ENCODE assay signal across 18 cellular contexts in the genomic region with DNA sequence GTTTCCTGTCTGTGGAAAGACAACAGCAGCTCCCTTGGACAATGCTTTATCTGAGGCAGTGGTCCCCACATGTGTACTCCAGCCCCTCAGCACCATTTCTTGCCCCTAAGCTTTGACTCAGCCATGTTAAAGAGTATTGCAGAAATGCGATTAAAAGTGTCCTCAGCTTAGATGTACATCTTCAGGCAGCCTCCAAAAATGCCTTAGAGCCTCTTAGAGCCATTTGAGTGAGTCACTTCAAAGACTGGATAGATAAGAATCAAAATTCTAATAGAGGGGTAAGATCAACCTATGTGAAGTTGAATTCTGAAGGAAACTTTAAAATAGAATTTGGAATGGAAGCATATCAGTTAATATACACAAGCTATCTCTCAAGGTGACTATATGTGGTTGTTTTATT.
DNase-seq lines count a peak whose midpoint lies in the region; ATAC-seq, FAIRE-seq and TF ChIP-seq lines count a peak whose summit lies in the region.
"Had no signal": no experiment of that assay in that cellular context is flagged by ENCODE, and none has a peak within 500 bp of the region (broad histone marks: within the 10 kb centered on the region; RNA-seq: fewer than 3 reads in every experiment).

No MANE protein-coding gene starts in this region.

- H3K4me1 ChIP-seq in endothelial cell of umbilical vein (ENCODE audit: control insufficient read depth, extremely low read depth, insufficient read depth, low read length) = peaks cover 35% of the 10 kb centered on the region

- H3K4me3 ChIP-seq in endothelial cell of umbilical vein (replicated peaks in 1 of 3; ENCODE audit: insufficient read depth in 1 of 3, low read depth in 1 of 3, low read length in 3 of 3) = no peak overlapping the region
- H3K4me3 ChIP-seq: GM23338, PC-9 had no signal

- no peaks in the 10 kb centered on the region for H3K9me1 ChIP-seq in endothelial cell of umbilical vein (replicated peaks; ENCODE audit: control insufficient read depth, extremely low read depth, insufficient read depth, low read length)

- BruUV-seq in endothelial cell of umbilical vein (replicated peaks; lab: Mats Ljungman, UMichigan) = no TSS peak

- H3K27ac ChIP-seq in endothelial cell of umbilical vein (ENCODE audit: insufficient read depth, low read depth, low read length) = no peak overlapping the region
- H3K27ac ChIP-seq: KMS-11, PC-9 had no signal

- POLR2A ChIA-PET in endothelial cell of umbilical vein (lab: Charles Lee) = no interaction called here

- DNase-seq in ELR (ENCODE audit: low read depth) = peak; percentile 72
- DNase-seq in RPMI7951 (ENCODE audit: low read depth) = peak; percentile 62
- DNase-seq in endothelial cell of umbilical vein (ENCODE audit: low read depth, low spot score) = no peak
- DNase-seq in non-pigmented ciliary epithelial cell (ENCODE audit: low read depth) = peak; percentile 51
- DNase-seq in HuH-7.5 (ENCODE audit: low spot score) = no peak
- DNase-seq in NCI-H69 (lab: John Stamatoyannopoulos, UW) = no peak
- DNase-seq: CD4-positive, CD25-positive, alpha-beta regulatory T cell; DMS53; NCI-H1092; NCI-H146; NCI-H510A; NCI-H82; PC-9 had no signal

- H3K9me3 ChIP-seq in endothelial cell of umbilical vein (replicated peaks; ENCODE audit: control insufficient read depth, insufficient read depth, low read length) = no peaks in the 10 kb centered on the region

- intact Hi-C loops in endothelial cell of umbilical vein (cut with micrococcal nuclease) = no loop called here

- no peak overlapping the region for H3K4me2 ChIP-seq in endothelial cell of umbilical vein (ENCODE audit: insufficient read depth, low read length)
- H3K4me2 ChIP-seq: GM23338, KMS-11, PC-9 had no signal

- no peak for TF ChIP-seq POLR2A in endothelial cell of umbilical vein (IDR thresholded peaks at IDR 0.05; ENCODE audit: low read depth, low read length)

- no peak for ATAC-seq in GM18519 (IDR thresholded peaks at IDR 0.05; ENCODE audit: low FRiP score, unreplicated experiment)
- no peak for ATAC-seq in HG02870 (IDR thresholded peaks at IDR 0.05; ENCODE audit: unreplicated experiment)

- no peaks in the 10 kb centered on the region for H3K27me3 ChIP-seq in endothelial cell of umbilical vein (ENCODE audit: control insufficient read depth in 2 of 2, insufficient read depth in 2 of 2, low read length in 2 of 2)

- TF ChIP-seq CTCF in endothelial cell of umbilical vein (IDR thresholded peaks at IDR 0.05; ENCODE audit: extremely low read depth in 1 of 2, insufficient read depth in 1 of 2, low read depth in 1 of 2, low read length in 2 of 2) = no peak

- H4K20me1 ChIP-seq in endothelial cell of umbilical vein (replicated peaks; ENCODE audit: control insufficient read depth, extremely low read depth, insufficient read depth, low read length) = no peaks in the 10 kb centered on the region

- H3K9ac ChIP-seq in endothelial cell of umbilical vein (replicated peaks; ENCODE audit: extremely low read depth, insufficient read depth, low read length) = no peak overlapping the region
- H3K9ac ChIP-seq: KMS-11 had no signal

- dilution Hi-C loops in endothelial cell of umbilical vein (cut with MboI; ENCODE audit: extremely low pct_ligation_motif_present, low sequenced_read_pairs) = no loop called here

- H2AFZ ChIP-seq in endothelial cell of umbilical vein (ENCODE audit: low read depth, low read length) = no peak overlapping the region
- H2AFZ ChIP-seq: PC-9 had no signal

- CTCF ChIA-PET in endothelial cell of umbilical vein (lab: Charles Lee) = no interaction called here

- H3K79me2 ChIP-seq in endothelial cell of umbilical vein (ENCODE audit: control insufficient read depth, insufficient read depth, low read length) = no peaks in the 10 kb centered on the region

- H3K36me3 ChIP-seq in endothelial cell of umbilical vein (ENCODE audit: control insufficient read depth in 2 of 2, extremely low read depth in 1 of 2, insufficient read depth in 2 of 2, low read length in 2 of 2) = peaks cover 0 to 7% of the 10 kb centered on the region in 2 experiments

- no peak for FAIRE-seq in endothelial cell of umbilical vein (lab: Jason Lieb, UNC)
- FAIRE-seq: G401.6 had no signal

TF ChIP-seq in endothelial cell of umbilical vein, 7 proteins besides CTCF, POLR2A, EP300 and RAD21:
- TF ChIP-seq GATA2 (IDR thresholded peaks at IDR 0.05; ENCODE audit: insufficient read depth, insufficient read length, low read depth, low read length) (peak; percentile 51), POLR2AphosphoS5 (IDR thresholded peaks at IDR 0.05; ENCODE audit: insufficient read depth, low read depth, low read length) (no peak)

Comparison
In these comparisons a context has a peak if more than half of its experiments do, and no peak if none do; other contexts are left out.
1. DNase-seq: peak in ELR (single experiment), RPMI7951 (single experiment) and non-pigmented ciliary epithelial cell (single experiment); none in endothelial cell of umbilical vein (single experiment), HuH-7.5 (single experiment) and NCI-H69 (single experiment).